26 cellular contexts compared by ENCODE assay signal in the genomic region with DNA sequence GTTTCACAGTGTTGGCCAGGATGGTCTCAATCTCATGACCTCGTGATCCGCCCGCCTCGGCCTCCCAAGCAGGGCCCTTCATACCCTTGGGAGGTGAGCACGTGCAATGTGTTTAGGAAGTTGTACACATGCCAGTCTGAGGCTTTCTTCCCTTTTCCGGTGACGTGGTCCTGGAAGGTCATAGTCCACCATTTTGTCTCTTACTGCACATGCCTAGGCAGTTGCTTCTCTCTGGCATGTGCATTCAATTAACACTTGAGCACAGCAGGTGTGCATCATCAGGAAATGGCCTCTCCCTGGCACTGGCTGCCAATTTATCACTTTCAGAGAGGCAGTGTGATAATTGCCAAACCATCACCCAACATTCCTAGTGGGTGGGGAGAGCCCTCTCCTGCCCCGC.
"Had no signal": no experiment of that assay in that cellular context is flagged by ENCODE, and none has a peak within 500 bp of the region (broad histone marks: within the 10 kb centered on the region; RNA-seq: fewer than 3 reads in every experiment).

No MANE protein-coding gene starts in this region.

- H3K4me3 ChIP-seq: left ventricle myocardium inferior, lung, pancreas, prostate gland, sigmoid colon, smooth muscle cell, tibial nerve, uterus had no signal

- ATAC-seq: naive thymus-derived CD8-positive, alpha-beta T cell; pancreas; right cardiac atrium; stimulated activated memory B cell treated with anti-CD40 and anti-IgM and Interleukin-4, amounts not matched to agents 10 μg/mL and 1 μg/mL and 100 μg/mL, for 72 hours; stimulated activated naive CD8-positive, alpha-beta T cell treated with anti-CD3 and anti-CD28 coated beads, Interleukin-15, amount 100 ng/mL, for 72 hours had no signal

- H3K27ac ChIP-seq: left ventricle myocardium inferior, pancreas, prostate gland, sigmoid colon, tibial nerve, uterus had no signal

- H3K4me1 ChIP-seq: left ventricle myocardium inferior, pancreas, prostate gland, sigmoid colon, tibial nerve, uterus had no signal

- H3K4me2 ChIP-seq: smooth muscle cell had no signal

- H3K36me3 ChIP-seq: left ventricle myocardium inferior, pancreas, prostate gland, sigmoid colon, tibial nerve, uterus had no signal

- H3K9me3 ChIP-seq: left ventricle myocardium inferior, pancreas, prostate gland, sigmoid colon, uterus had no signal

- DNase-seq: hippocampal formation; immature natural killer cell; kidney; left ventricle myocardium inferior; midbrain; naive thymus-derived CD8-positive, alpha-beta T cell; nucleus accumbens; pancreas; posterior cingulate gyrus; retina; right cardiac atrium; sigmoid colon; stimulated activated CD4-positive, alpha-beta T cell treated with anti-CD3 and anti-CD28 coated beads, Interleukin-1b, Interleukin-23, amount 100 ng/mL, for 48 hours; stimulated activated CD4-positive, alpha-beta T cell treated with anti-CD3 and anti-CD28 coated beads, Interleukin-2, amount 100 ng/mL, for 48 hours; stimulated activated CD4-positive, alpha-beta T cell treated with anti-CD3 and anti-CD28 coated beads, Interleukin-4, amount 100 ng/mL, for 4 hours; stimulated activated CD8-positive, alpha-beta memory T cell treated with anti-CD3 and anti-CD28 coated beads, Interleukin-4, amount 100 ng/mL, for 48 hours; stimulated activated naive CD4-positive, alpha-beta T cell treated with Interleukin-2 at 50 U/mL for 16 hours; stimulated activated naive CD8-positive, alpha-beta T cell treated with anti-CD3 and anti-CD28 coated beads, Interleukin-15, amount 100 ng/mL, for 72 hours; substantia nigra; uterus had no signal

- FAIRE-seq: islet of Langerhans, kidney, pancreas had no signal

- H3K27me3 ChIP-seq: sigmoid colon, tibial nerve, uterus had no signal
